ENCODE assay signal across 7 cellular contexts in genomic region chr13:106567421-106568224, GRCh38. TPM values are rescaled to one million over a fixed set of nuclear protein-coding genes. Genes with fewer than 3 reads are reported as not detected.
DNase-seq lines count a peak whose midpoint lies in the region; ATAC-seq, FAIRE-seq and TF ChIP-seq lines count a peak whose summit lies in the region.

A gene with protein sequence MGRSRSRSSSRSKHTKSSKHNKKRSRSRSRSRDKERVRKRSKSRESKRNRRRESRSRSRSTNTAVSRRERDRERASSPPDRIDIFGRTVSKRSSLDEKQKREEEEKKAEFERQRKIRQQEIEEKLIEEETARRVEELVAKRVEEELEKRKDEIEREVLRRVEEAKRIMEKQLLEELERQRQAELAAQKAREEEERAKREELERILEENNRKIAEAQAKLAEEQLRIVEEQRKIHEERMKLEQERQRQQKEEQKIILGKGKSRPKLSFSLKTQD (minus strand): TSS chr13:106568137. CDS start chr13:106567919, 218 bp downstream.

- H3K36me3 Mint-ChIP-seq in brain: no peaks in the 10 kb centered on the region

- peak within 1 kb of the TSS; percentile 97 for H3K9ac ChIP-seq in iPS-15b (ENCODE audit: low read depth, low read length)
- peak within 1 kb of the TSS; percentile 90 to 97 (median 96) for H3K9ac ChIP-seq in skeletal muscle tissue (ENCODE audit: low read depth in 1 of 3, low read length in 3 of 3)

- H3K9me3 ChIP-seq in iPS-15b (ENCODE audit: control insufficient read depth, insufficient read depth, low read length) (no peaks in the 10 kb centered on the region), skeletal muscle tissue (ENCODE audit: control insufficient read depth in 3 of 3, low read length in 3 of 3) (no peaks in the 10 kb centered on the region)

- H3K4me1 ChIP-seq in iPS-15b (ENCODE audit: control insufficient read depth, insufficient read depth, low read length) (peaks cover 35% of the 10 kb centered on the region), skeletal muscle tissue (ENCODE audit: control insufficient read depth in 3 of 3, insufficient read depth in 3 of 3, low read length in 3 of 3) (peaks cover 26 to 36% (median 29%) of the 10 kb centered on the region in 3 donors)

- H3K4me3 Mint-ChIP-seq in brain: peak within 1 kb of the TSS; percentile 96 to 100 (median 97)

- peak within 1 kb of the TSS; percentile 94 for H3K27ac ChIP-seq in skeletal muscle tissue (ENCODE audit: low read depth, low read length)

- ATAC-seq in HG02884 (IDR thresholded peaks at IDR 0.05; ENCODE audit: unreplicated experiment): peak; percentile 65

- DNase-seq in GM18507 (ENCODE audit: extremely low spot score, insufficient read length, low read depth) (peak; percentile 75), NCI-H1694 treated with DMSO at 0.1 percent for 48 hours (lab: John Stamatoyannopoulos, UW) (peak; percentile 89), UCSD-AML1 (lab: John Stamatoyannopoulos, UW; ENCODE audit: unreplicated experiment) (peak; percentile 94)

- H3K27me3 ChIP-seq in iPS-15b (ENCODE audit: control insufficient read depth, insufficient read depth, low read length): no peaks in the 10 kb centered on the region
- H3K27me3 ChIP-seq in skeletal muscle tissue (ENCODE audit: control insufficient read depth in 3 of 3, insufficient read depth in 3 of 3, low read length in 3 of 3): no peaks in the 10 kb centered on the region

- peaks cover 44% of the 10 kb centered on the region for H3K4me1 Mint-ChIP-seq in brain

- peaks cover 10% of the 10 kb centered on the region for H3K27me3 Mint-ChIP-seq in brain

- peaks cover 0 to 6% (median 0%) of the 10 kb centered on the region in 5 experiments for H3K9me3 Mint-ChIP-seq in brain

- H3K36me3 ChIP-seq in iPS-15b (ENCODE audit: control insufficient read depth, insufficient read depth, low read length) (no peaks in the 10 kb centered on the region), skeletal muscle tissue (ENCODE audit: control insufficient read depth in 3 of 3, insufficient read depth in 3 of 3, low read length in 3 of 3) (no peaks in the 10 kb centered on the region)

- TF ChIP-seq CTCF in brain (conservative IDR thresholded peaks at IDR 0.05): no peak

- FAIRE-seq in GM18507 (lab: Jason Lieb, UNC): no peak

- H3K4me3 ChIP-seq in iPS-15b (ENCODE audit: low read depth, low read length): peak within 1 kb of the TSS; percentile 86
- H3K4me3 ChIP-seq in skeletal muscle tissue (ENCODE audit: low read length in 3 of 3): peak within 1 kb of the TSS; percentile 88 to 96 (median 95)

- H3K27ac Mint-ChIP-seq in brain: peak within 1 kb of the TSS; percentile 91 to 96 (median 94)

RNA-seq across cellular contexts. Expression of the gene that starts here (rescaled TPM):
- polyA plus RNA-seq in brain (ENCODE audit: insufficient read depth, low read depth, low replicate concordance): 10.1 TPM
- 32.4 TPM for total RNA-seq in skeletal muscle tissue

Comparison
In these comparisons a context has a peak if more than half of its experiments do, and no peak if none do; other contexts are left out.
1. Peak in every context shown above with its lines: DNase-seq, ATAC-seq, H3K4me3 ChIP-seq and H3K27ac ChIP-seq.